In the genomic region with DNA sequence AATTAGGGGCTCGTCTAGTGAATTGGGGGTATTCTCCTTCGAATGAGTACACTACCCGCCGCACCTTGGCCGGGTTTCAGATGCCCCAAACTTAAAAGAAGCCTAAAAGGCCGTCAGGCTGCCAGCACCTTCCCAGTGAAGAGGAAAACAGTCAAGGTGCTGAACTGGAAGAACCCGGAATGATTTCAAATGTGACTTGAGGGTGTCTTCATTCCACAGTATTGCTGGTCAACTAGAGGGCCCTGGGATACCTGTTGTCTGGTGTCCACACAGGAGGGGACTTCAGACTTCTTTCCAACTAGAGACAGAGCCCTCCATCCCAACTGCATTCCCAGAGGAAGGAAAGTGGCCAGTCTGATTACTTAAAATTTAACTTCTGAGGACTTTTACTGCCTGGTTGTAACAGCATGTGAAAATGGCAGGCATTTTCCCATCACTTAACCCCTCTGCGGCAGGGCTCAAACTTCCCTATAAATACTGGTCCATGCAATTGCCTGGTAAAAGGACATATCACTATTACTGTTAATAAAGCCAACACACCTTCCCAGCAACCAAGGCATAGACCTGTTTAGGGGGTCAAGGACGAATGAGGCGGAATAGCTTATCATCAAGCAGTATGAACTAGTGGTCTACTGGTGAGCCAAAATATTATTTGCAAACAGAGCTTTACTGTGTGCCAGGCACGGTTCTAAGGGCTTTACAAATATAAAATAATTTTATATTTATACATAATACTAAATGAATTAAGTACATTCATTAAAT, we compare ENCODE assay signal across 8 cellular contexts. TPM values are rescaled to one million over a fixed set of nuclear protein-coding genes. Genes with fewer than 3 reads are reported as not detected.
A peak's percentile ranks its signal among the peaks of the same experiment; 100 is the strongest.
DNase-seq lines count a peak whose midpoint lies in the region; ATAC-seq, FAIRE-seq and TF ChIP-seq lines count a peak whose summit lies in the region.

No MANE protein-coding gene starts in this region.

- no peaks in the 10 kb centered on the region for H3K27me3 ChIP-seq in thoracic aorta (replicated peaks; ENCODE audit: insufficient read depth)

- intact Hi-C loops in kidney (cut with DNase I), result no loop called here

- H3K9ac ChIP-seq in kidney (ENCODE audit: low read length in 2 of 2), result peak overlapping the region; percentile 39 to 53

- no peak for FAIRE-seq in kidney (lab: Jason Lieb, UNC)

- H3K4me3 Mint-ChIP-seq in T-helper 2 cell treated with Interferon-gamma antibody and Interleukin-4, amounts not matched to agents 5 μg/mL and 100 μg/mL, for 36 hours, result peak overlapping the region; percentile 92
- peak overlapping the region; percentile 97 for H3K4me3 Mint-ChIP-seq in activated naive CD8-positive, alpha-beta T cell

- peak overlapping the region; percentile 94 for H3K27ac Mint-ChIP-seq in T-helper 2 cell treated with Interferon-gamma antibody and Interleukin-4, amounts not matched to agents 5 μg/mL and 100 μg/mL, for 36 hours
- H3K27ac Mint-ChIP-seq in activated naive CD8-positive, alpha-beta T cell, result peak overlapping the region; percentile 96

- H3K9me3 ChIP-seq in kidney (ENCODE audit: control insufficient read depth in 1 of 2, low read length in 2 of 2) (no peaks in the 10 kb centered on the region), thoracic aorta (no peaks in the 10 kb centered on the region)

- DNase-seq in T-helper 2 cell treated with Interferon-gamma antibody and Interleukin-4, amounts not matched to agents 5 μg/mL and 100 μg/mL, for 36 hours (ENCODE audit: low spot score), result no peak
- DNase-seq in T-helper 2 cell (no peak), kidney (no peak), thoracic aorta (ENCODE audit: low spot score) (no peak), HuH-7.5 (ENCODE audit: low spot score) (no peak)
- no peak for DNase-seq in effector CD4-positive, alpha-beta T cell

- H3K4me1 ChIP-seq in kidney (ENCODE audit: control insufficient read depth in 1 of 2, insufficient read depth in 1 of 2, low read depth in 1 of 2, low read length in 2 of 2), result no peaks in the 10 kb centered on the region
- peaks cover 5 to 11% of the 10 kb centered on the region in 2 donors for H3K4me1 ChIP-seq in thoracic aorta (ENCODE audit: control insufficient read depth in 1 of 2, low read depth in 2 of 2)

- H3K36me3 ChIP-seq in kidney (ENCODE audit: control insufficient read depth in 1 of 2, insufficient read depth in 2 of 2, low read length in 2 of 2), result no peaks in the 10 kb centered on the region
- no peaks in the 10 kb centered on the region for H3K36me3 ChIP-seq in thoracic aorta

- H3K4me1 Mint-ChIP-seq in T-helper 2 cell treated with Interferon-gamma antibody and Interleukin-4, amounts not matched to agents 5 μg/mL and 100 μg/mL, for 36 hours (ENCODE audit: low read depth), result peaks cover 29% of the 10 kb centered on the region
- H3K4me1 Mint-ChIP-seq in activated naive CD8-positive, alpha-beta T cell (ENCODE audit: low read depth), result peaks cover 46% of the 10 kb centered on the region

- H3K27me3 Mint-ChIP-seq in T-helper 2 cell treated with Interferon-gamma antibody and Interleukin-4, amounts not matched to agents 5 μg/mL and 100 μg/mL, for 36 hours (ENCODE audit: low read depth), result no peaks in the 10 kb centered on the region
- H3K27me3 Mint-ChIP-seq in activated naive CD8-positive, alpha-beta T cell, result no peaks in the 10 kb centered on the region

- H3K27ac ChIP-seq in kidney (ENCODE audit: low read depth in 2 of 2, low read length in 2 of 2) (peak overlapping the region in 1 of 2 donors; percentile 1), thoracic aorta (peak overlapping the region in 1 of 2 donors; percentile 86)

- H3K4me3 ChIP-seq in kidney (ENCODE audit: low read length in 2 of 2) (peak overlapping the region; percentile 85 to 94), thoracic aorta (peak overlapping the region; percentile 94)

- no peaks in the 10 kb centered on the region for H3K9me3 Mint-ChIP-seq in T-helper 2 cell treated with Interferon-gamma antibody and Interleukin-4, amounts not matched to agents 5 μg/mL and 100 μg/mL, for 36 hours
- no peaks in the 10 kb centered on the region for H3K9me3 Mint-ChIP-seq in activated naive CD8-positive, alpha-beta T cell (ENCODE audit: low read depth)

- peaks cover 22% of the 10 kb centered on the region for H3K36me3 Mint-ChIP-seq in T-helper 2 cell treated with Interferon-gamma antibody and Interleukin-4, amounts not matched to agents 5 μg/mL and 100 μg/mL, for 36 hours (ENCODE audit: low read depth)
- peaks cover under 1% of the 10 kb centered on the region for H3K36me3 Mint-ChIP-seq in activated naive CD8-positive, alpha-beta T cell

- TF ChIP-seq CTCF in kidney (IDR thresholded peaks at IDR 0.05; ENCODE audit: borderline replicate concordance, extremely low read depth, insufficient read depth) (no peak), thoracic aorta (IDR thresholded peaks at IDR 0.05) (no peak)

- ATAC-seq in thoracic aorta (ENCODE audit: insufficient number of reproducible peaks, low FRiP score, low read depth) (no peak), HG03460 (IDR thresholded peaks at IDR 0.05; ENCODE audit: unreplicated experiment) (no peak)

RNA-seq across cellular contexts. Expression of gene SAMHD1, which starts 0.7 kb away (rescaled TPM):
- total RNA-seq in kidney (94.1 TPM), thoracic aorta (100 to 1,000 TPM; 229 to 365 TPM)
- 13.7 TPM for polyA plus RNA-seq in kidney (ENCODE audit: insufficient read depth, low read depth, low replicate concordance)
